ENCODE assay signal across 28 cellular contexts in the genomic region with DNA sequence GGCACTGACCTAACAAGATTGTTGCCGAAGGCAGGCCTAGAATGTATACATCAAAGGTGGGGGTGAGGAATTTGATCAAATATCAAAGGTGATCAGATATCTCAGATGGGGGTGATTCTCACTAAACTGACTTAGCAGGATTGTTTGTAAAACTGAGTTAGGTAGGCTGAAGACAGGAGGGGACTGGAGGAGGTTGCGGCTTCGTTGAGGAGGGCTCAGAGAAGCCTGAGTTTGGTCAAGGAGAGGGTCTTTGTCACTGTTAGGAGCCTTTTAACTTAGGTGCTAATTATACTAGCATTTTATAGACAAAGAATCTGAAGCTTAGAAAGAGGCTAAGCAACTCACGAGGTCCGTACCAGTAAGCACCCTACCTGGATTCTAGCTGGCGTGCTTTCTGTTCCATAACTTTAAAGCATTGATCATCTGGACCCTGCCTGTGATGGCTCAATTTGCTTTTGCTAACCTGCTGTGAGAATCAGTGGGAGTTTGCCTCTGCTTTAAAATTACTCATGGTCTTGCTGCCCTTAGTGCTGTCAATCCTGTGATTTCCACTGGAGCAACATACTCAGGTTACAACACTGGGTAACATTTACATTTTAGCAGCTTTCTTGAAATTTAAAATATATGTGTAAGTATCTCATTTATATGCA. TPM values are rescaled to one million over a fixed set of nuclear protein-coding genes. Genes with fewer than 3 reads are reported as not detected.
DNase-seq lines count a peak whose midpoint lies in the region; ATAC-seq, FAIRE-seq and TF ChIP-seq lines count a peak whose summit lies in the region.
"Had no signal": no experiment of that assay in that cellular context is flagged by ENCODE, and none has a peak within 500 bp of the region (broad histone marks: within the 10 kb centered on the region; RNA-seq: fewer than 3 reads in every experiment).

No MANE protein-coding gene starts in this region.

- ATAC-seq in Right ventricle myocardium superior (ENCODE audit: poor library complexity) (no peak), HepG2 (no peak), GM18870 (IDR thresholded peaks at IDR 0.05; ENCODE audit: unreplicated experiment) (no peak)
- ATAC-seq: A549; activated CD8-positive, alpha-beta T cell treated with anti-CD3 and anti-CD28 coated beads, Interleukin-2, amount 10 ng/mL, durations not matched to agents 7 days and 5 days; heart right ventricle; upper lobe of right lung had no signal

- H3K9ac ChIP-seq in iPS-18a (ENCODE audit: low read length) (no peak overlapping the region), subcutaneous abdominal adipose tissue (ENCODE audit: low read length in 5 of 5) (no peak overlapping the region), HepG2 (ENCODE audit: insufficient read depth, low read depth, low read length) (no peak overlapping the region)
- H3K9ac ChIP-seq: GM23248, KMS-11 had no signal

- H3K4me3 ChIP-seq in cardiac muscle cell, result no peak overlapping the region
- H3K4me3 ChIP-seq in iPS-18a (ENCODE audit: low read length), result peak overlapping the region; percentile 24
- H3K4me3 ChIP-seq in subcutaneous abdominal adipose tissue (ENCODE audit: low read depth in 1 of 5, low read length in 5 of 5), result no peak overlapping the region
- H3K4me3 ChIP-seq in HepG2 (replicated peaks in 1 of 3; ENCODE audit: insufficient read depth in 1 of 3, low read depth in 2 of 3, low read length in 3 of 3), result no peak overlapping the region
- H3K4me3 ChIP-seq: A549, GM23248, heart right ventricle, prostate gland, SJSA1, upper lobe of right lung had no signal

- TF ChIP-seq POLR2A in HepG2 (IDR thresholded peaks at IDR 0.05; ENCODE audit: insufficient read depth in 1 of 2, low read depth in 2 of 2, low read length in 2 of 2), result no peak

- no peak overlapping the region for H2AFZ ChIP-seq in HepG2 (ENCODE audit: low read length)
- H2AFZ ChIP-seq: GM23248 had no signal

- no peaks in the 10 kb centered on the region for H3K9me3 ChIP-seq in cardiac muscle cell (ENCODE audit: low read depth)
- H3K9me3 ChIP-seq in iPS-18a (ENCODE audit: control insufficient read depth, low read depth, low read length), result no peaks in the 10 kb centered on the region
- H3K9me3 ChIP-seq in subcutaneous abdominal adipose tissue (ENCODE audit: control insufficient read depth in 5 of 5, low read length in 5 of 5), result no peaks in the 10 kb centered on the region
- no peaks in the 10 kb centered on the region for H3K9me3 ChIP-seq in HepG2 (ENCODE audit: low read length)
- H3K9me3 ChIP-seq: A549, heart right ventricle, prostate gland, SJSA1, upper lobe of right lung had no signal

- no peak overlapping the region for H3K4me2 ChIP-seq in HepG2 (ENCODE audit: low read depth, low read length)
- H3K4me2 ChIP-seq: A549, KMS-11 had no signal

- TF ChIP-seq EP300 in HepG2 (IDR thresholded peaks at IDR 0.05; ENCODE audit: low read depth in 2 of 2, low read length in 2 of 2) (no peak), HepG2 (CRISPR knock-in tag; IDR thresholded peaks at IDR 0.05; ENCODE audit: borderline replicate concordance) (no peak)

- TF ChIP-seq CTCF in cardiac muscle cell (IDR thresholded peaks at IDR 0.05; ENCODE audit: low read depth, low read length) (no peak), HepG2 (CRISPR knock-in tag; IDR thresholded peaks at IDR 0.05) (no peak)

- H3K27ac ChIP-seq in cardiac muscle cell, result peak overlapping the region; percentile 74
- H3K27ac ChIP-seq in iPS-18a (ENCODE audit: low read length), result no peak overlapping the region
- H3K27ac ChIP-seq in subcutaneous abdominal adipose tissue (ENCODE audit: low read depth, low read length), result peak overlapping the region; percentile 1
- no peak overlapping the region for H3K27ac ChIP-seq in HepG2 (ENCODE audit: extremely low read length, insufficient read depth, low read length)
- H3K27ac ChIP-seq: A549, GM23248, heart right ventricle, KMS-11, prostate gland, SJSA1, upper lobe of right lung had no signal

- no TSS peak for BruUV-seq in HepG2 (replicated peaks; lab: Mats Ljungman, UMichigan)

- in situ Hi-C loops in HepG2 (cut with HindIII; ENCODE audit: extremely low pct_ligation_motif_present, low pct_unique_long_range_greater_than_20kb), result no loop called here

- DNase-seq in cardiac muscle cell (ENCODE audit: low read depth in 1 of 2, low spot score in 1 of 2) (no peak), Right ventricle myocardium superior (no peak), NCI-H345 (lab: John Stamatoyannopoulos, UW) (peak; percentile 17), HepG2 (ENCODE audit: low spot score) (no peak)
- DNase-seq in stimulated activated CD4-positive, alpha-beta T cell treated with anti-CD3 and anti-CD28 coated beads, Interleukin-2, amount 100 ng/mL, for 48 hours, result no peak
- DNase-seq: activated CD4-positive, CD25-positive, alpha-beta regulatory T cell treated with anti-CD3 and anti-CD28 coated beads, Interleukin-2, amount 50 U/mL, for 72 hours; activated CD8-positive, alpha-beta T cell treated with anti-CD3 and anti-CD28 coated beads, Interleukin-2, amount 10 ng/mL, durations not matched to agents 7 days and 5 days; activated effector memory CD4-positive, alpha-beta T cell treated with anti-CD3 and anti-CD28 coated beads, Interleukin-2, amount 50 U/mL, for 16 hours; activated T-cell treated with anti-CD3 and anti-CD28 coated beads for 4 hours; DMS79; effector CD4-positive, alpha-beta T cell; erythroblast; GM23248; heart right ventricle; NCI-H1930; NCI-H446; NK-92 treated with Interleukin-12 subunit alpha and Interleukin-12 subunit beta, amount 100 ng/mL, for 24 hours; stimulated activated CD8-positive, alpha-beta memory T cell treated with anti-CD3 and anti-CD28 coated beads, Interleukin-4, amount 100 ng/mL, for 48 hours; upper lobe of right lung had no signal

- TF ChIP-seq RAD21 in HepG2 (CRISPR knock-in tag; IDR thresholded peaks at IDR 0.05), result no peak

- H3K4me1 ChIP-seq in cardiac muscle cell (ENCODE audit: low read depth) (peaks cover 56% of the 10 kb centered on the region), iPS-18a (ENCODE audit: control insufficient read depth, low read depth, low read length) (peaks cover 46% of the 10 kb centered on the region), subcutaneous abdominal adipose tissue (ENCODE audit: control insufficient read depth in 5 of 5, insufficient read depth in 5 of 5, low read length in 5 of 5) (peaks cover 2 to 46% (median 33%) of the 10 kb centered on the region in 5 donors), HepG2 (ENCODE audit: insufficient read depth, low read length) (peaks cover 41% of the 10 kb centered on the region)
- H3K4me1 ChIP-seq: prostate gland had no signal

- H4K20me1 ChIP-seq in HepG2 (ENCODE audit: insufficient read depth, low read length), result peaks cover 24% of the 10 kb centered on the region

- peaks cover 22% of the 10 kb centered on the region for H3K79me2 ChIP-seq in HepG2 (ENCODE audit: insufficient read depth, low read length)

- H3K27me3 ChIP-seq in cardiac muscle cell (no peaks in the 10 kb centered on the region), iPS-18a (ENCODE audit: control insufficient read depth, insufficient read depth, low read length) (no peaks in the 10 kb centered on the region), subcutaneous abdominal adipose tissue (ENCODE audit: control insufficient read depth in 5 of 5, insufficient read depth in 4 of 5, low read length in 5 of 5) (no peaks in the 10 kb centered on the region), HepG2 (ENCODE audit: control insufficient read depth in 1 of 2, insufficient read depth in 2 of 2, low read length in 2 of 2) (no peaks in the 10 kb centered on the region)
- H3K27me3 ChIP-seq: heart right ventricle, SJSA1, upper lobe of right lung had no signal

- FAIRE-seq in HepG2 (lab: Jason Lieb, UNC), result no peak
- FAIRE-seq: A549, RCC 7860, TTC549 had no signal

- intact Hi-C loops in Right ventricle myocardium superior (cut with DNase I), result no loop called here
- intact Hi-C loops in HepG2 (cut with micrococcal nuclease; ENCODE audit: unreplicated experiment), result no loop called here

- H3K36me3 ChIP-seq in cardiac muscle cell, result no peaks in the 10 kb centered on the region
- H3K36me3 ChIP-seq in iPS-18a (ENCODE audit: control insufficient read depth, low read depth, low read length), result no peaks in the 10 kb centered on the region
- no peaks in the 10 kb centered on the region for H3K36me3 ChIP-seq in subcutaneous abdominal adipose tissue (ENCODE audit: control insufficient read depth in 5 of 5, insufficient read depth in 5 of 5, low read length in 5 of 5)
- H3K36me3 ChIP-seq in HepG2 (replicated peaks in 1 of 2; ENCODE audit: control insufficient read depth in 1 of 2, insufficient read depth in 2 of 2, low read length in 2 of 2), result no peaks in the 10 kb centered on the region
- H3K36me3 ChIP-seq: heart right ventricle, prostate gland, SJSA1, upper lobe of right lung had no signal

- POLR2A ChIA-PET in HepG2 (lab: Yijun Ruan, JAX), result no interaction called here

- WGBS in HepG2 (ENCODE audit: low lambda C conversion rate), result 93% methylated on average over 6 of the region's 6 CpGs

- CTCF ChIA-PET in HepG2 (lab: Yijun Ruan, JAX; ENCODE audit: low intra/inter-chr PET ratio, low total read pairs), result no interaction called here

RNA-seq across cellular contexts. Expression of a gene that starts 49.8 kb away (rescaled TPM):
- total RNA-seq in cardiac muscle cell, result 125 and 139 TPM in 2 replicates
- 90.9 and 92.4 TPM in 2 replicates for polyA plus RNA-seq in cardiac muscle cell
- total RNA-seq in Right ventricle myocardium superior, result 41.8 TPM
- total RNA-seq in HepG2 (2016; rRNA removed; fragmentation: Illumina TruSeq; extraction: Trizol), result 20.9 and 26.1 TPM in 2 replicates
- 7.4 and 8.4 TPM in 2 replicates for total RNA-seq in HepG2 (2016; cell fraction: cytosol; rRNA removed; fragmentation: Illumina TruSeq; extraction: Trizol; ENCODE audit: low read depth)
- total RNA-seq in HepG2 (2016; cell fraction: insoluble cytoplasmic fraction; rRNA removed; fragmentation: Illumina TruSeq; extraction: Trizol), result 19.4 and 27.9 TPM in 2 replicates
- total RNA-seq in HepG2 (2016; cell fraction: membrane; rRNA removed; fragmentation: Illumina TruSeq; extraction: Trizol), result 12.5 and 13.9 TPM in 2 replicates
- 28.9 and 34.6 TPM in 2 replicates for total RNA-seq in HepG2 (2016; cell fraction: nucleus; rRNA removed; fragmentation: Illumina TruSeq; extraction: Trizol)
- 32.2 and 33.8 TPM in 2 replicates for polyA plus RNA-seq in HepG2 (2011; rRNA removed)
- polyA plus RNA-seq in HepG2 (2011; cell fraction: cytosol; rRNA removed), result 17.7 and 19.5 TPM in 2 replicates
- polyA plus RNA-seq in HepG2 (2011; cell fraction: nucleus; rRNA removed), result 77.2 and 113 TPM in 2 replicates
- 17.9 and 21.0 TPM in 2 replicates for polyA plus RNA-seq in HepG2 (2012)
- polyA plus RNA-seq in HepG2 (2016; cell fraction: cytosol; fragmentation: Illumina TruSeq; extraction: Trizol; ENCODE audit: low read depth), result 2.1 and 2.2 TPM in 2 replicates
- polyA plus RNA-seq in HepG2 (2016; cell fraction: insoluble cytoplasmic fraction; fragmentation: Illumina TruSeq; extraction: Trizol; ENCODE audit: low read depth), result 19.9 and 26.2 TPM in 2 replicates
- polyA plus RNA-seq in HepG2 (2016; cell fraction: membrane; fragmentation: Illumina TruSeq; extraction: Trizol; ENCODE audit: low read depth), result 5.9 and 7.6 TPM in 2 replicates
- polyA plus RNA-seq in HepG2 (2016; cell fraction: nucleus; fragmentation: Illumina TruSeq; extraction: Trizol; ENCODE audit: insufficient read depth, low read depth), result 54.1 and 57.5 TPM in 2 replicates
- 30.7 and 84.5 TPM in 2 replicates for polyA minus RNA-seq in HepG2 (2011; rRNA and poly(A)+ RNA removed; ENCODE audit: low replicate concordance)
- 12.0 and 17.5 TPM in 2 replicates for polyA minus RNA-seq in HepG2 (2011; cell fraction: cytosol; rRNA and poly(A)+ RNA removed)
- 48.5 and 64.6 TPM in 2 replicates for polyA minus RNA-seq in HepG2 (2011; cell fraction: nucleus; rRNA and poly(A)+ RNA removed)

RNA-seq across cellular contexts. Expression of a gene that starts 50.5 kb away (rescaled TPM):
- total RNA-seq in cardiac muscle cell, result 17.0 and 58.3 TPM in 2 replicates
- polyA plus RNA-seq in cardiac muscle cell, result 58.1 and 79.4 TPM in 2 replicates
- total RNA-seq in Right ventricle myocardium superior, result 24.7 TPM
- 20.3 and 25.9 TPM in 2 replicates for total RNA-seq in HepG2 (2016; rRNA removed; fragmentation: Illumina TruSeq; extraction: Trizol)
- 5.2 and 7.4 TPM in 2 replicates for total RNA-seq in HepG2 (2016; cell fraction: cytosol; rRNA removed; fragmentation: Illumina TruSeq; extraction: Trizol; ENCODE audit: low read depth)
- total RNA-seq in HepG2 (2016; cell fraction: insoluble cytoplasmic fraction; rRNA removed; fragmentation: Illumina TruSeq; extraction: Trizol), result 16.8 and 18.9 TPM in 2 replicates
- total RNA-seq in HepG2 (2016; cell fraction: membrane; rRNA removed; fragmentation: Illumina TruSeq; extraction: Trizol), result 8.0 and 10.8 TPM in 2 replicates
- 21.2 and 22.0 TPM in 2 replicates for total RNA-seq in HepG2 (2016; cell fraction: nucleus; rRNA removed; fragmentation: Illumina TruSeq; extraction: Trizol)
- polyA plus RNA-seq in HepG2 (2011; rRNA removed), result 27.7 and 29.9 TPM in 2 replicates
- 7.0 and 10.2 TPM in 2 replicates for polyA plus RNA-seq in HepG2 (2011; cell fraction: cytosol; rRNA removed)
- polyA plus RNA-seq in HepG2 (2011; cell fraction: nucleus; rRNA removed), result 39.4 and 46.1 TPM in 2 replicates
- polyA plus RNA-seq in HepG2 (2012), result 19.7 and 20.7 TPM in 2 replicates
- polyA plus RNA-seq in HepG2 (2016; cell fraction: cytosol; fragmentation: Illumina TruSeq; extraction: Trizol; ENCODE audit: low read depth), result 5.9 and 7.3 TPM in 2 replicates
- polyA plus RNA-seq in HepG2 (2016; cell fraction: insoluble cytoplasmic fraction; fragmentation: Illumina TruSeq; extraction: Trizol; ENCODE audit: low read depth), result 21.3 and 22.3 TPM in 2 replicates
- polyA plus RNA-seq in HepG2 (2016; cell fraction: membrane; fragmentation: Illumina TruSeq; extraction: Trizol; ENCODE audit: low read depth), result 5.9 and 6.0 TPM in 2 replicates
- 28.2 and 41.4 TPM in 2 replicates for polyA plus RNA-seq in HepG2 (2016; cell fraction: nucleus; fragmentation: Illumina TruSeq; extraction: Trizol; ENCODE audit: insufficient read depth, low read depth)
- 6.0 and 23.4 TPM in 2 replicates for polyA minus RNA-seq in HepG2 (2011; rRNA and poly(A)+ RNA removed; ENCODE audit: low replicate concordance)
- polyA minus RNA-seq in HepG2 (2011; cell fraction: cytosol; rRNA and poly(A)+ RNA removed), result 5.8 and 7.4 TPM in 2 replicates
- polyA minus RNA-seq in HepG2 (2011; cell fraction: nucleus; rRNA and poly(A)+ RNA removed), result 58.7 and 70.7 TPM in 2 replicates

Comparison
In these comparisons a context has a peak if more than half of its experiments do, and no peak if none do; other contexts are left out.
1. H3K27ac ChIP-seq: peak in cardiac muscle cell (single experiment) and subcutaneous abdominal adipose tissue (single experiment); none in iPS-18a (single experiment) and HepG2 (single experiment).